Comparison of ENCODE assay signal across 1 cellular context in the genomic region with DNA sequence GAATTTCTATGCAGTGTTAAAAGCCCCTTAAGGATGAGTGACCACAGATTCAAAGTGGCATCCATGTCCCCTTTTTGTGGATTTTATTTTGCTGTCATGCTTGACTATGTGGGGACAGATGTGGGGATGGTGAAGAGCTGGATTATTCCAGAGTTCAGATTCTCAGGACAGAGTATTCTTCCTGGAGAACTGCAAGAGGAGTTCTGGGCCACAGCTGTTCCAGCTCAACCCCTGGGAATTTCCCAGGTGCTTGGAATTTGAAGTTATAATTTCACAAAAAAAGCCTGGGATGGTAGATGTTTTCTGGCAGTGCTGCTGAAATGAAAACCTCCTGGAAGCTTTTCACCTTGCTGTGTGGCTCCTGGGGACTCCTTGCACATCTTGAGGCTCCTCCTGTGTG.
TF ChIP-seq lines count a peak whose summit lies in the region.

No MANE protein-coding gene starts in this region.

TF ChIP-seq in IMR-90, 13 proteins besides CTCF, POLR2A, EP300 and RAD21:
- TF ChIP-seq ELK1 (IDR thresholded peaks at IDR 0.05; ENCODE audit: borderline replicate concordance, low read depth, low read length) (no peak), BHLHE40 (IDR thresholded peaks at IDR 0.05; ENCODE audit: low read depth, low read length) (no peak), CHD1 (IDR thresholded peaks at IDR 0.05; ENCODE audit: low read depth, low read length) (no peak), FOS (IDR thresholded peaks at IDR 0.05; ENCODE audit: low read depth, low read length) (no peak), USF2 (IDR thresholded peaks at IDR 0.05; ENCODE audit: low read depth, low read length) (no peak), RCOR1 (IDR thresholded peaks at IDR 0.05; ENCODE audit: insufficient replicate concordance, low read length) (no peak), MXI1 (IDR thresholded peaks at IDR 0.05; ENCODE audit: borderline replicate concordance, low read depth, low read length) (no peak)
